In the genomic region with DNA sequence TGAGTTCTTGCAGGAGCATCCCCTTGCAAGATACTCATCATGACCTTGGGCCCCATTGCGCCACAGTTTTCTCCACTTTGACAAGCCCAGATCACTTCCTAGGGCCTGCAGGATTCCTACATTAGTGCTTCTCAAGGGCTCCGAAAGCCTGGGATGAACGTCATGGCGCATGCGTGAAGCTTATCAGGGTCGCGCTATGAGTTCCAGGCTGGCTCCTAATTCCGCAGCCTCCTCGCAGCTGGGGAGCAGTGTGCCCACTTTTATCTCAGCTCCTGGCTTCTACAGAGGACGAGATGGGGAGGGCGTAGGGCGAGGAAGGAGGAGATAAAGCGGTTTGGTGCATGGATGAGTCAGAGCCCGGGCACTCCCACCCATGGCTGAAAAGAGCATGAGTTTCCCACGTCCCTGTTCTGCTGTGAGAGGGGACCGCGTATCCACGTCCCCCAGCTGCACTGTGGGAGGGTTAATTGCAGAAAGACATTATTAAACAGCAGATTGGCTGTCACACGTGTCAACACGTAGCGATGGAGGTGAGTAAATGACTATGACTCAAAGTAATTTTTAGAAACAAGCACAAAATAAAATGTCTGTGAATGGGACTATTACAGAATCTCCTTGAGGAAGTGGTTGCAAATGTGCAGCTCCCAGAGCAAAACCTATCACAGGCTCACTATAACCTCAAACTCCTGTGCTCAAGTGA, we compare ENCODE assay signal across 9 cellular contexts.
DNase-seq lines count a peak whose midpoint lies in the region; FAIRE-seq and TF ChIP-seq lines count a peak whose summit lies in the region.
"Had no signal": no experiment of that assay in that cellular context is flagged by ENCODE, and none has a peak within 500 bp of the region (broad histone marks: within the 10 kb centered on the region; RNA-seq: fewer than 3 reads in every experiment).

No MANE protein-coding gene starts in this region.

- peaks cover 38% of the 10 kb centered on the region for H3K4me1 Mint-ChIP-seq in mesothelial cell of epicardium
- H3K4me1 Mint-ChIP-seq: activated naive CD4-positive, alpha-beta T cell treated with anti-CD3 and anti-CD28 coated beads, Interleukin-2, amount 50 U/mL, for 24 hours had no signal

- FAIRE-seq in GM12892 (lab: Jason Lieb, UNC) = no peak

- H3K9me3 Mint-ChIP-seq in mesothelial cell of epicardium = no peaks in the 10 kb centered on the region
- H3K9me3 Mint-ChIP-seq: activated naive CD4-positive, alpha-beta T cell treated with anti-CD3 and anti-CD28 coated beads, Interleukin-2, amount 50 U/mL, for 24 hours had no signal

- peak overlapping the region; percentile 90 for H3K27ac Mint-ChIP-seq in mesothelial cell of epicardium
- H3K27ac Mint-ChIP-seq: activated naive CD4-positive, alpha-beta T cell treated with anti-CD3 and anti-CD28 coated beads, Interleukin-2, amount 50 U/mL, for 24 hours had no signal

- H3K4me3 ChIP-seq in brain microvascular endothelial cell (ENCODE audit: low read depth, low read length) = peak overlapping the region; percentile 24

- peak; percentile 5 for TF ChIP-seq CTCF in brain microvascular endothelial cell (IDR thresholded peaks at IDR 0.05; ENCODE audit: low read depth, low read length, missing control alignments)
- no peak for TF ChIP-seq CTCF in mesothelial cell of epicardium (IDR thresholded peaks at IDR 0.05; ENCODE audit: unreplicated experiment)

- H3K27ac ChIP-seq in brain microvascular endothelial cell = peak overlapping the region; percentile 45

- no peak for TF ChIP-seq POLR2A in GM12892 (IDR thresholded peaks at IDR 0.05; ENCODE audit: low read depth, low read length)

- DNase-seq in AG20443 (ENCODE audit: low spot score) (peak; percentile 89), M059J (ENCODE audit: low read depth) (peak; percentile 79), brain microvascular endothelial cell (peak; percentile 81), mesothelial cell of epicardium (ENCODE audit: low spot score in 2 of 2, unreplicated experiment in 2 of 2) (no peak), NCI-H774 (lab: John Stamatoyannopoulos, UW) (no peak), DMS153 treated with DMSO at 0.1 percent for 48 hours (lab: John Stamatoyannopoulos, UW; ENCODE audit: unreplicated experiment) (no peak), NCI-H748 treated with DMSO at 0.1 percent for 48 hours (lab: John Stamatoyannopoulos, UW) (no peak), GM12892 (ENCODE audit: insufficient read length) (no peak)

- in situ Hi-C loops in brain microvascular endothelial cell (cut with HindIII; ENCODE audit: low pct_ligation_motif_present, low sequenced_read_pairs) = no loop called here

- peak overlapping the region; percentile 75 for H3K4me3 Mint-ChIP-seq in mesothelial cell of epicardium
- H3K4me3 Mint-ChIP-seq: activated naive CD4-positive, alpha-beta T cell treated with anti-CD3 and anti-CD28 coated beads, Interleukin-2, amount 50 U/mL, for 24 hours had no signal

- no peaks in the 10 kb centered on the region for H3K27me3 ChIP-seq in brain microvascular endothelial cell (replicated peaks)

- no peaks in the 10 kb centered on the region for H3K27me3 Mint-ChIP-seq in mesothelial cell of epicardium (ENCODE audit: low read depth)

- H3K36me3 Mint-ChIP-seq in mesothelial cell of epicardium = no peaks in the 10 kb centered on the region
- H3K36me3 Mint-ChIP-seq: activated naive CD4-positive, alpha-beta T cell treated with anti-CD3 and anti-CD28 coated beads, Interleukin-2, amount 50 U/mL, for 24 hours had no signal

- no peaks in the 10 kb centered on the region for H3K36me3 ChIP-seq in brain microvascular endothelial cell (replicated peaks)

Comparison
In these comparisons a context has a peak if more than half of its experiments do, and no peak if none do; other contexts are left out.
1. DNase-seq: peak in AG20443 (single experiment), M059J (single experiment) and brain microvascular endothelial cell (single experiment); none in mesothelial cell of epicardium (0 of 2), NCI-H774 (single experiment), DMS153 treated with DMSO at 0.1 percent for 48 hours (single experiment), NCI-H748 treated with DMSO at 0.1 percent for 48 hours (single experiment) and GM12892 (single experiment).